In genomic region chr2:203782262-203782976, GRCh38 we compare ENCODE assay signal across 8 cellular contexts.
DNase-seq lines count a peak whose midpoint lies in the region; TF ChIP-seq lines count a peak whose summit lies in the region.

No MANE protein-coding gene starts in this region.

- H3K4me3 ChIP-seq in BJ (ENCODE audit: low read depth, low read length) (no peak overlapping the region), LNCaP clone FGC (ENCODE audit: low read depth, low read length) (no peak overlapping the region), astrocyte of the spinal cord (ENCODE audit: low read depth, low read length) (no peak overlapping the region)

- CTCF ChIA-PET in BJ (lab: Yijun Ruan, JAX): interaction anchor here (0.7 to 2.8 kb wide), 14 partner anchors 8 to 1954 kb away, joined by 3 to 14 read pairs (median 5); no protein-coding TSS in a partner anchor

- H3K4me3 Mint-ChIP-seq in T-helper 2 cell treated with Interferon-gamma antibody and Interleukin-4, amounts not matched to agents 5 μg/mL and 100 μg/mL, for 36 hours: peak overlapping the region; percentile 27

- H3K4me1 Mint-ChIP-seq in T-helper 2 cell treated with Interferon-gamma antibody and Interleukin-4, amounts not matched to agents 5 μg/mL and 100 μg/mL, for 36 hours (ENCODE audit: low read depth): peaks cover 46% of the 10 kb centered on the region

- POLR2A ChIA-PET in BJ (lab: Charles Lee): no interaction called here

- no peak for DNase-seq in BJ (ENCODE audit: low read depth)
- DNase-seq in GM19238 (ENCODE audit: insufficient read length, low spot score): peak; percentile 55
- DNase-seq in LNCaP clone FGC (ENCODE audit: low read depth): peak; percentile 26
- peak; percentile 75 for DNase-seq in T-helper 2 cell treated with Interferon-gamma antibody and Interleukin-4, amounts not matched to agents 5 μg/mL and 100 μg/mL, for 36 hours (ENCODE audit: low spot score)
- peak; percentile 99 for DNase-seq in astrocyte of the spinal cord (ENCODE audit: low read depth, low spot score)
- DNase-seq in iPS-NIHi11 (ENCODE audit: low spot score): peak; percentile 72
- peak; percentile 69 for DNase-seq in stimulated activated CD4-positive, alpha-beta T cell treated with anti-CD3 and anti-CD28 coated beads, Interleukin-15, amount 100 ng/mL, for 48 hours (ENCODE audit: low read depth in 2 of 2)
- no peak for DNase-seq in NCI-H187 treated with DMSO at 0.1 percent for 48 hours (lab: John Stamatoyannopoulos, UW)

- peak; percentile 82 for TF ChIP-seq CTCF in BJ (IDR thresholded peaks at IDR 0.05; ENCODE audit: insufficient read depth, low read depth, low read length)
- TF ChIP-seq CTCF in LNCaP clone FGC (IDR thresholded peaks at IDR 0.05; ENCODE audit: control insufficient read depth, extremely low read depth, insufficient read depth): peak; percentile 71
- TF ChIP-seq CTCF in astrocyte of the spinal cord (IDR thresholded peaks at IDR 0.05; ENCODE audit: low read depth, low read length): peak; percentile 94

- H3K27me3 Mint-ChIP-seq in T-helper 2 cell treated with Interferon-gamma antibody and Interleukin-4, amounts not matched to agents 5 μg/mL and 100 μg/mL, for 36 hours (ENCODE audit: low read depth): no peaks in the 10 kb centered on the region

- H3K9me3 Mint-ChIP-seq in T-helper 2 cell treated with Interferon-gamma antibody and Interleukin-4, amounts not matched to agents 5 μg/mL and 100 μg/mL, for 36 hours: peaks cover 11% of the 10 kb centered on the region

- no peaks in the 10 kb centered on the region for H3K27me3 ChIP-seq in BJ (ENCODE audit: control insufficient read depth, insufficient read depth, low read length)

- peaks cover 9% of the 10 kb centered on the region for H3K36me3 Mint-ChIP-seq in T-helper 2 cell treated with Interferon-gamma antibody and Interleukin-4, amounts not matched to agents 5 μg/mL and 100 μg/mL, for 36 hours (ENCODE audit: low read depth)

- H3K36me3 ChIP-seq in BJ (ENCODE audit: control insufficient read depth, insufficient read depth, low read length): no peaks in the 10 kb centered on the region

- H3K27ac Mint-ChIP-seq in T-helper 2 cell treated with Interferon-gamma antibody and Interleukin-4, amounts not matched to agents 5 μg/mL and 100 μg/mL, for 36 hours: peak overlapping the region; percentile 76

- in situ Hi-C loops in astrocyte of the spinal cord (cut with HindIII; ENCODE audit: low sequenced_read_pairs): no loop called here

Comparison
In these comparisons a context has a peak if more than half of its experiments do, and no peak if none do; other contexts are left out.
1. DNase-seq: peak in GM19238 (single experiment), LNCaP clone FGC (single experiment), T-helper 2 cell treated with Interferon-gamma antibody and Interleukin-4, amounts not matched to agents 5 μg/mL and 100 μg/mL, for 36 hours (single experiment), astrocyte of the spinal cord (single experiment), iPS-NIHi11 (single experiment) and stimulated activated CD4-positive, alpha-beta T cell treated with anti-CD3 and anti-CD28 coated beads, Interleukin-15, amount 100 ng/mL, for 48 hours (2 of 2); none in BJ (single experiment) and NCI-H187 treated with DMSO at 0.1 percent for 48 hours (single experiment).
2. Peak in every context shown above with its lines, with median percentiles within 50 percentile points of each other: CTCF ChIP-seq.